3 cellular contexts compared by ENCODE assay signal in genomic region chr1:16868787-16869186, GRCh38. TPM values are rescaled to one million over a fixed set of nuclear protein-coding genes. Genes with fewer than 3 reads are reported as not detected.
"Had no signal": no experiment of that assay in that cellular context is flagged by ENCODE, and none has a peak within 500 bp of the region (broad histone marks: within the 10 kb centered on the region; RNA-seq: fewer than 3 reads in every experiment).

No MANE protein-coding gene starts in this region.

RNA-seq across cellular contexts. Expression of gene RNU1-2, which starts 27.0 kb away (rescaled TPM):
- total RNA-seq: GM23248, GM23338, H4 had no signal
- polyA plus RNA-seq: GM23248, GM23338 had no signal
